8 cellular contexts compared by ENCODE assay signal in genomic region chr16:56425439-56425832, GRCh38.
A peak's percentile ranks its signal among the peaks of the same experiment; 100 is the strongest.
DNase-seq lines count a peak whose midpoint lies in the region; ATAC-seq lines count a peak whose summit lies in the region.

Gene AMFR (minus strand): TSS chr16:56425545. CDS start chr16:56425327, 218 bp downstream.

- DNase-seq in GM03348 (ENCODE audit: low spot score) (peak; percentile 98), KBM-7 (peak; percentile 60), T-helper 2 cell (peak; percentile 45 to 90 (median 67)), astrocyte of the hippocampus (ENCODE audit: low read depth, low spot score) (peak; percentile 94), hippocampal formation (lab: John Stamatoyannopoulos, UW) (peak; percentile 41 to 70), retina (peak; percentile 59), NCI-H128 (lab: John Stamatoyannopoulos, UW; ENCODE audit: unreplicated experiment) (no peak)

- ATAC-seq in GM21717 (IDR thresholded peaks at IDR 0.05; ENCODE audit: unreplicated experiment) = peak; percentile 82

- in situ Hi-C loops in KBM-7 (cut with MboI; ENCODE audit: low pct_unique_long_range_greater_than_20kb, low sequenced_read_pairs) = no loop called here
